In the genomic region with DNA sequence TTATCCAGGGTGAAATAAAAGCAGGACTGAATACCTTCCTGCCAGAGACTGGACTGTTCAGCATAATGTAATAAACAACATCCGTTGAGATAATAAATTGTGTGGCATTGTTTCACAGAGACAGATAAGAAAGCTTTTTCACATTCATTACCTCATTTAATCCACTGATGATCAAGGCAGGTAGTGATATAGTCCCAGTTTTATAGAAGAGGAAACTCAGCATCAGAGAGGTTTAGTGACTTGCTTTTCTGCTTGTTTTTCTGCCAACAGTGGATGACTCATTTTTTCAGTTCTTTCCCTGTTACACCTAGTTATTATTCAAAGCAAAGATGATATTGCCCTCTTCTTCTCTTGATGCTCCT, we compare ENCODE assay signal across 1 cellular context.
TF ChIP-seq lines count a peak whose summit lies in the region.

No MANE protein-coding gene starts in this region.

TF ChIP-seq in endothelial cell of umbilical vein, 7 proteins besides CTCF, POLR2A, EP300 and RAD21 (continued from another document):
- TF ChIP-seq MAX (IDR thresholded peaks at IDR 0.05; ENCODE audit: insufficient read depth, insufficient read length) = no peak
